In genomic region chr12:88334271-88334670, GRCh38 we compare ENCODE assay signal across 11 cellular contexts.
DNase-seq lines count a peak whose midpoint lies in the region; ATAC-seq and TF ChIP-seq lines count a peak whose summit lies in the region.
"Had no signal": no experiment of that assay in that cellular context is flagged by ENCODE, and none has a peak within 500 bp of the region (broad histone marks: within the 10 kb centered on the region; RNA-seq: fewer than 3 reads in every experiment).

No MANE protein-coding gene starts in this region.

- WGBS in esophagus squamous epithelium, 2 donors, result 21 to 48% methylated on average over 3 of the region's 3 CpGs
- WGBS in lower leg skin, 2 donors, result 47 to 52% methylated on average over 3 of the region's 3 CpGs

- peak; percentile 44 for ATAC-seq in Right ventricle myocardium inferior

- TF ChIP-seq CTCF in right atrium auricular region (IDR thresholded peaks at IDR 0.05) (no peak), esophagus squamous epithelium (IDR thresholded peaks at IDR 0.05) (no peak), ascending aorta (IDR thresholded peaks at IDR 0.05) (no peak), lower leg skin (IDR thresholded peaks at IDR 0.05) (no peak)

- no peaks in the 10 kb centered on the region for H3K4me1 ChIP-seq in right atrium auricular region
- peaks cover 7 to 81% (median 20%) of the 10 kb centered on the region in 3 donors for H3K4me1 ChIP-seq in esophagus squamous epithelium
- no peaks in the 10 kb centered on the region for H3K4me1 ChIP-seq in ascending aorta
- H3K4me1 ChIP-seq: psoas muscle had no signal

- no peak for DNase-seq in Right ventricle myocardium inferior (ENCODE audit: missing footprints)
- no peak for DNase-seq in right atrium auricular region (ENCODE audit: low spot score)
- peak; percentile 88 for DNase-seq in NCI-H748 (lab: John Stamatoyannopoulos, UW; ENCODE audit: unreplicated experiment)
- DNase-seq in esophagus squamous epithelium (lab: John Stamatoyannopoulos, UW), result no peak
- no peak for DNase-seq in ascending aorta (ENCODE audit: low spot score in 2 of 2)
- no peak for DNase-seq in head of caudate nucleus
- DNase-seq in effector CD8-positive, alpha-beta T cell (lab: John Stamatoyannopoulos, UW), result no peak
- no peak for DNase-seq in lower leg skin (ENCODE audit: low spot score in 2 of 2)
- DNase-seq: NCI-H1092, psoas muscle had no signal

- H3K4me3 ChIP-seq in right atrium auricular region (no peak overlapping the region), esophagus squamous epithelium (no peak overlapping the region), ascending aorta (no peak overlapping the region), lower leg skin (ENCODE audit: low read depth, poor library complexity, severe bottlenecking) (no peak overlapping the region)
- H3K4me3 ChIP-seq: psoas muscle, suprapubic skin had no signal

- H3K9me3 ChIP-seq in right atrium auricular region, result no peaks in the 10 kb centered on the region
- H3K9me3 ChIP-seq in esophagus squamous epithelium, result no peaks in the 10 kb centered on the region
- no peaks in the 10 kb centered on the region for H3K9me3 ChIP-seq in ascending aorta
- H3K9me3 ChIP-seq: psoas muscle, suprapubic skin had no signal

- H3K27me3 ChIP-seq in right atrium auricular region, result no peaks in the 10 kb centered on the region
- no peaks in the 10 kb centered on the region for H3K27me3 ChIP-seq in esophagus squamous epithelium
- H3K27me3 ChIP-seq in ascending aorta, result no peaks in the 10 kb centered on the region
- H3K27me3 ChIP-seq: suprapubic skin had no signal

- H3K36me3 ChIP-seq in right atrium auricular region (no peaks in the 10 kb centered on the region), esophagus squamous epithelium (no peaks in the 10 kb centered on the region), ascending aorta (no peaks in the 10 kb centered on the region)
- H3K36me3 ChIP-seq: suprapubic skin had no signal

- TF ChIP-seq POLR2A in esophagus squamous epithelium (IDR thresholded peaks at IDR 0.05) (no peak), lower leg skin (IDR thresholded peaks at IDR 0.05) (no peak)

- H3K27ac ChIP-seq in right atrium auricular region (no peak overlapping the region), esophagus squamous epithelium (peak overlapping the region; percentile 51 to 74 (median 70)), ascending aorta (no peak overlapping the region)
- H3K27ac ChIP-seq: psoas muscle, suprapubic skin had no signal

- intact Hi-C loops in Right ventricle myocardium inferior (cut with DNase I), result no loop called here
- intact Hi-C loops in esophagus squamous epithelium (cut with DNase I), result no loop called here
- intact Hi-C loops in ascending aorta (cut with DNase I), result no loop called here
- intact Hi-C loops in head of caudate nucleus (cut with DNase I), result no loop called here
- intact Hi-C loops in lower leg skin (cut with DNase I; ENCODE audit: low total_unique reads), result no loop called here

Comparison
In these comparisons a context has a peak if more than half of its experiments do, and no peak if none do; other contexts are left out.
1. H3K27ac ChIP-seq: peak in esophagus squamous epithelium (4 of 4); none in right atrium auricular region (0 of 2) and ascending aorta (0 of 2).